Comparison of ENCODE assay signal across 23 cellular contexts in the genomic region with DNA sequence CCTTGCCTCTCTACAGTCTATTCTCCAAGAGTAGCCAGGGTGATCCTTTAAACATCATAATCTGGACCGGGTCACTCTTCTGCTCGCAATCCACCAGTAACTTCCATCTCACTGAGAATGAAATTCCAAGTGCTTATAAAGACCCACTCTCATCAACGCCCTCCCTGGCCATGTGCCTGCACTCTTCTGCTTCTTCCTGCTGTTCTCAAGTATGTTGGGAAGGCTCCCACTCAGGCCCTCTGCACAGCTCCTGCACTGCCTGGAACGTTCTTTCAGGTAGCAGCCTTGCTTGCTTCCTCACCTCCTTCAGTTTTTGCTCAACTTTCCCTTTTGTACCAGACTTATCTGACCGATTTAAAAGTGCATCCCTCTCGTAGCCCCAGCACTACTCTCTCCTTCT. TPM values are rescaled to one million over a fixed set of nuclear protein-coding genes. Genes with fewer than 3 reads are reported as not detected.
DNase-seq lines count a peak whose midpoint lies in the region; ATAC-seq, FAIRE-seq and TF ChIP-seq lines count a peak whose summit lies in the region.
"Had no signal": no experiment of that assay in that cellular context is flagged by ENCODE, and none has a peak within 500 bp of the region (broad histone marks: within the 10 kb centered on the region; RNA-seq: fewer than 3 reads in every experiment).

No MANE protein-coding gene starts in this region.

- no peak for TF ChIP-seq EP300 in K562 (IDR thresholded peaks at IDR 0.05; ENCODE audit: low read length)

- no peaks in the 10 kb centered on the region for H3K27me3 ChIP-seq in K562 (ENCODE audit: control insufficient read depth in 2 of 2, insufficient read depth in 2 of 2, low read length in 2 of 2)
- H3K27me3 ChIP-seq: BE2C, heart right ventricle, suprapubic skin had no signal

- H3K9me3 Mint-ChIP-seq in T-helper 2 cell treated with Interferon-gamma antibody and Interleukin-4, amounts not matched to agents 5 μg/mL and 100 μg/mL, for 36 hours = no peaks in the 10 kb centered on the region
- no peaks in the 10 kb centered on the region for H3K9me3 Mint-ChIP-seq in T-cell
- no peaks in the 10 kb centered on the region for H3K9me3 Mint-ChIP-seq in nephron progenitor cell
- H3K9me3 Mint-ChIP-seq: nephron had no signal

- H3K27ac Mint-ChIP-seq in T-helper 2 cell treated with Interferon-gamma antibody and Interleukin-4, amounts not matched to agents 5 μg/mL and 100 μg/mL, for 36 hours = peak overlapping the region; percentile 38
- H3K27ac Mint-ChIP-seq in T-cell (peak overlapping the region; percentile 85 to 87), nephron progenitor cell (peak overlapping the region; percentile 72)
- H3K27ac Mint-ChIP-seq: nephron had no signal

- no peak for TF ChIP-seq POLR2A in K562 (conservative IDR thresholded peaks at IDR 0.05)

- TF ChIP-seq CTCF in K562 (IDR thresholded peaks at IDR 0.05 in 2 of 3, conservative IDR thresholded peaks at IDR 0.05 in 1 of 3; ENCODE audit: insufficient read depth in 2 of 3, low read depth in 1 of 3, low read length in 3 of 3) (no peak), nephron progenitor cell (IDR thresholded peaks at IDR 0.05) (no peak)

- peaks cover 22% of the 10 kb centered on the region for H3K4me1 Mint-ChIP-seq in T-helper 2 cell treated with Interferon-gamma antibody and Interleukin-4, amounts not matched to agents 5 μg/mL and 100 μg/mL, for 36 hours (ENCODE audit: low read depth)
- H3K4me1 Mint-ChIP-seq in T-cell (peaks cover 37 to 51% (median 51%) of the 10 kb centered on the region in 3 donors), nephron progenitor cell (peaks cover 16% of the 10 kb centered on the region)

- H2AFZ ChIP-seq in K562 (ENCODE audit: low read depth, low read length) = no peak overlapping the region

- CTCF ChIA-PET in T-cell (lab: Charles Lee) (interaction anchor here in 1 of 2 donors (1.1 to 13.1 kb wide), 2 partner anchors 13 to 30 kb away, joined by 3 to 250 read pairs; no protein-coding TSS in a partner anchor), K562 (lab: Yijun Ruan, JAX; ENCODE audit: low intra/inter-chr PET ratio) (interaction anchor here (0.6 kb wide), 1 partner anchor 71 kb away, joined by 6 read pairs; no protein-coding TSS in a partner anchor)

- intact Hi-C loops in K562 (cut with micrococcal nuclease) = loop anchor here (5.0 kb wide), 1 partner anchor 77 kb away; no protein-coding TSS in a partner anchor

- no peak overlapping the region for H3K4me3 ChIP-seq in K562
- H3K4me3 ChIP-seq: heart right ventricle, suprapubic skin had no signal

- no peak overlapping the region for H3K27ac ChIP-seq in K562 (ENCODE audit: extremely low read depth, low read depth, low read length)
- H3K27ac ChIP-seq: heart right ventricle had no signal

- TF ChIP-seq RAD21 in K562 (CRISPR knock-in tag; conservative IDR thresholded peaks at IDR 0.05 in 1 of 2, IDR thresholded peaks at IDR 0.05 in 1 of 2) = no peak

- 0 out of 2 replicates have a peak, but pooled peaks cover 6% of the 10 kb centered on the region for H4K20me1 ChIP-seq in K562 (replicated peaks; ENCODE audit: control insufficient read depth, insufficient read depth, low read length)

- no peaks in the 10 kb centered on the region for H3K9me3 ChIP-seq in K562 (replicated peaks; ENCODE audit: control insufficient read depth, insufficient read depth, low read depth, low read length)
- H3K9me3 ChIP-seq: BE2C, heart right ventricle, suprapubic skin had no signal

- H3K9me1 ChIP-seq in K562 (ENCODE audit: control insufficient read depth, insufficient read depth, low read length) = no peaks in the 10 kb centered on the region

- no peak overlapping the region for H3K4me2 ChIP-seq in K562 (ENCODE audit: insufficient read depth, low read length)

- no TSS peak for BruUV-seq in K562 (replicated peaks; lab: Mats Ljungman, UMichigan)

- peaks cover 53% of the 10 kb centered on the region for H3K36me3 Mint-ChIP-seq in T-helper 2 cell treated with Interferon-gamma antibody and Interleukin-4, amounts not matched to agents 5 μg/mL and 100 μg/mL, for 36 hours (ENCODE audit: low read depth)
- H3K36me3 Mint-ChIP-seq in T-cell = peaks cover 50% of the 10 kb centered on the region
- peaks cover 65% of the 10 kb centered on the region for H3K36me3 Mint-ChIP-seq in nephron progenitor cell (ENCODE audit: low read depth)

- no peak for DNase-seq in T-helper 2 cell treated with Interferon-gamma antibody and Interleukin-4, amounts not matched to agents 5 μg/mL and 100 μg/mL, for 36 hours (ENCODE audit: low spot score)
- no peak for DNase-seq in T-helper 2 cell
- DNase-seq in T-cell = no peak
- DNase-seq in K562 (ENCODE audit: extremely low read depth in 1 of 4, low spot score in 3 of 4) = no peak
- DNase-seq in nephron progenitor cell = no peak
- DNase-seq in stimulated activated naive CD4-positive, alpha-beta T cell treated with Interleukin-2 at 50 U/mL for 16 hours (lab: John Stamatoyannopoulos, UW) = no peak
- DNase-seq: 8988T, aorta, BE2C, cerebellar nuclear complex, HCEC 1CT, heart right ventricle, mammary epithelial cell, NCI-H1417 treated with DMSO at 0.1 percent for 48 hours, NCI-H2171, NCI-H748 treated with DMSO at 0.1 percent for 48 hours, SIG-M5, T-helper 9 cell had no signal

- no peaks in the 10 kb centered on the region for H3K79me2 ChIP-seq in K562 (ENCODE audit: control insufficient read depth, insufficient read depth, low read length)

- no peak for ATAC-seq in T-cell (replicated peaks in 1 of 4)
- no peak; the same call in 2 of the 3 replicates for ATAC-seq in K562
- no peak for ATAC-seq in GM21423 (IDR thresholded peaks at IDR 0.05; ENCODE audit: unreplicated experiment)
- ATAC-seq in GM19455 (IDR thresholded peaks at IDR 0.05; ENCODE audit: unreplicated experiment) = no peak
- ATAC-seq: heart right ventricle had no signal

- H3K4me1 ChIP-seq in K562 (replicated peaks in 1 of 2; ENCODE audit: control insufficient read depth in 2 of 2, insufficient read depth in 2 of 2, low read length in 2 of 2) = peaks cover 0 to 15% of the 10 kb centered on the region in 2 experiments; a peak in 2 of 5 replicates
- H3K4me1 ChIP-seq: BE2C, suprapubic skin had no signal

- 91% methylated on average over 6 of the region's 6 CpGs for WGBS in K562 (ENCODE audit: insufficient coverage, low coverage, missing lambda C conversion rate)

- in situ Hi-C loops in K562 (cut with MboI) = no loop called here

- no peaks in the 10 kb centered on the region for H3K27me3 Mint-ChIP-seq in T-helper 2 cell treated with Interferon-gamma antibody and Interleukin-4, amounts not matched to agents 5 μg/mL and 100 μg/mL, for 36 hours (ENCODE audit: low read depth)
- H3K27me3 Mint-ChIP-seq in T-cell = no peaks in the 10 kb centered on the region
- H3K27me3 Mint-ChIP-seq in nephron progenitor cell (ENCODE audit: low read depth, poor library complexity) = no peaks in the 10 kb centered on the region

- H3K36me3 ChIP-seq in K562 (ENCODE audit: control insufficient read depth, insufficient read depth, low read length) = peaks cover 96% of the 10 kb centered on the region

- peak overlapping the region; percentile 17 for H3K4me3 Mint-ChIP-seq in T-helper 2 cell treated with Interferon-gamma antibody and Interleukin-4, amounts not matched to agents 5 μg/mL and 100 μg/mL, for 36 hours
- H3K4me3 Mint-ChIP-seq in T-cell (no peak overlapping the region), nephron progenitor cell (no peak overlapping the region)
- H3K4me3 Mint-ChIP-seq: nephron had no signal

- POLR2A ChIA-PET in T-cell (lab: Charles Lee) = no interaction called here
- POLR2A ChIA-PET in K562 (lab: Yijun Ruan, JAX) = interaction anchor here (1.1 kb wide), 1 partner anchor 53 kb away, joined by 3 read pairs; no protein-coding TSS in a partner anchor

- H3K9ac ChIP-seq in K562 (ENCODE audit: insufficient read depth in 1 of 2, low read depth in 2 of 2, low read length in 2 of 2) = no peak overlapping the region

- FAIRE-seq in K562 (lab: Jason Lieb, UNC) = no peak
- FAIRE-seq: islet of Langerhans had no signal

RNA-seq across cellular contexts. Expression of a gene that starts 44.4 kb away (rescaled TPM):
- total RNA-seq in T-cell = 100 to 1,000 TPM in 1 of 5 donors, 10 to 100 TPM in 4; 62.9 to 115 (median 75.4) TPM
- total RNA-seq in K562 (2011; cell fraction: chromatin; rRNA removed; ENCODE audit: low replicate concordance) = 29.1 and 47.8 TPM in 2 replicates
- 16.5 and 17.9 TPM in 2 replicates for total RNA-seq in K562 (2011; cell fraction: nucleolus; rRNA removed)
- total RNA-seq in K562 (2011; cell fraction: nucleoplasm; rRNA removed) = 26.1 and 42.0 TPM in 2 replicates
- total RNA-seq in K562 (2014; rRNA removed) = 68.7 and 80.5 TPM in 2 replicates
- total RNA-seq in K562 (2014; rRNA removed; fragmentation: Illumina TruSeq; extraction: Trizol) = 101 TPM in 2 replicates
- total RNA-seq in K562 (2015; rRNA removed; fragmentation: Illumina TruSeq; extraction: Trizol) = 82.3 and 90.0 TPM in 2 replicates
- 67.3 and 68.5 TPM in 2 replicates for total RNA-seq in K562 (2021)
- polyA plus RNA-seq in K562 (2011; rRNA removed) = 77.9 and 95.9 TPM in 2 replicates
- 13.9 and 27.6 TPM in 2 replicates for polyA plus RNA-seq in K562 (2011; cell fraction: cytosol; rRNA removed)
- polyA plus RNA-seq in K562 (2011; cell fraction: nucleus; rRNA removed) = 53.1 and 64.2 TPM in 2 replicates
- polyA plus RNA-seq in K562 (2012) = 53.8 and 86.1 TPM in 2 replicates
- polyA plus RNA-seq in K562 (2014; fragmentation: Illumina TruSeq; extraction: Trizol) = 92.4 and 94.7 TPM in 2 replicates
- 10 to 100 TPM; 20.6 to 26.3 TPM for polyA plus RNA-seq in K562 (2014; fragmentation: Nextera tagmentation; extraction: Ambion mirVana)
- polyA plus RNA-seq in K562 (2014; rRNA removed) = 54.7 and 59.7 TPM in 2 replicates
- polyA minus RNA-seq in K562 (2011; rRNA and poly(A)+ RNA removed) = 83.8 and 86.3 TPM in 2 replicates
- 21.9 and 36.5 TPM in 2 replicates for polyA minus RNA-seq in K562 (2011; cell fraction: cytosol; rRNA and poly(A)+ RNA removed)
- polyA minus RNA-seq in K562 (2011; cell fraction: nucleus; rRNA and poly(A)+ RNA removed) = 23.4 and 33.0 TPM in 2 replicates

RNA-seq across cellular contexts. Expression of a gene that starts 58.0 kb away (rescaled TPM):
- 100 to 1,000 TPM; 201 to 314 (median 278) TPM for total RNA-seq in T-cell
- total RNA-seq in K562 (2011; cell fraction: chromatin; rRNA removed; ENCODE audit: low replicate concordance) = 155 and 371 TPM in 2 replicates
- total RNA-seq in K562 (2011; cell fraction: nucleolus; rRNA removed) = 245 and 277 TPM in 2 replicates
- 151 and 184 TPM in 2 replicates for total RNA-seq in K562 (2011; cell fraction: nucleoplasm; rRNA removed)
- 59.0 and 73.5 TPM in 2 replicates for total RNA-seq in K562 (2014; rRNA removed)
- total RNA-seq in K562 (2014; rRNA removed; fragmentation: Illumina TruSeq; extraction: Trizol) = 15.9 and 19.0 TPM in 2 replicates
- 28.6 and 29.9 TPM in 2 replicates for total RNA-seq in K562 (2015; rRNA removed; fragmentation: Illumina TruSeq; extraction: Trizol)
- total RNA-seq in K562 (2021) = 104 and 108 TPM in 2 replicates
- 28.6 and 31.0 TPM in 2 replicates for polyA plus RNA-seq in K562 (2011; rRNA removed)
- polyA plus RNA-seq in K562 (2011; cell fraction: cytosol; rRNA removed) = 19.2 and 48.3 TPM in 2 replicates
- polyA plus RNA-seq in K562 (2011; cell fraction: nucleus; rRNA removed) = 193 and 347 TPM in 2 replicates
- polyA plus RNA-seq in K562 (2012) = 53.4 and 59.6 TPM in 2 replicates
- polyA plus RNA-seq in K562 (2014; fragmentation: Illumina TruSeq; extraction: Trizol) = 26.4 and 37.3 TPM in 2 replicates
- 1 to 10 TPM; 2.3 to 2.4 TPM for polyA plus RNA-seq in K562 (2014; fragmentation: Nextera tagmentation; extraction: Ambion mirVana)
- 49.4 and 64.0 TPM in 2 replicates for polyA plus RNA-seq in K562 (2014; rRNA removed)
- 27.7 and 54.0 TPM in 2 replicates for polyA minus RNA-seq in K562 (2011; rRNA and poly(A)+ RNA removed)
- polyA minus RNA-seq in K562 (2011; cell fraction: cytosol; rRNA and poly(A)+ RNA removed) = 42.4 and 51.4 TPM in 2 replicates
- 109 TPM in 2 replicates for polyA minus RNA-seq in K562 (2011; cell fraction: nucleus; rRNA and poly(A)+ RNA removed)
